Comparison of ENCODE assay signal across 8 cellular contexts in genomic region chr19:19668230-19669012, GRCh38.
A peak's percentile ranks its signal among the peaks of the same experiment; 100 is the strongest.
DNase-seq lines count a peak whose midpoint lies in the region; ATAC-seq lines count a peak whose summit lies in the region.

Gene ZNF101, plus strand, starts transcription at chr19:19668839. Its CDS starts 125 bp downstream, at chr19:19668964.

- DNase-seq in AG20443 (ENCODE audit: low spot score) (peak; percentile 95), NCI-H446 (lab: John Stamatoyannopoulos, UW) (peak; percentile 86 to 95), iris pigment epithelial cell (ENCODE audit: low read depth) (peak; percentile 89)
- peak; percentile 82 to 96 (median 89) for DNase-seq in activated CD4-positive, CD25-positive, alpha-beta regulatory T cell (lab: John Stamatoyannopoulos, UW)
- DNase-seq in central memory CD4-positive, alpha-beta T cell, result peak; percentile 95
- peak; percentile 90 to 96 for DNase-seq in stimulated activated CD4-positive, alpha-beta T cell treated with anti-CD3 and anti-CD28 coated beads, Interleukin-12 subunit alpha, Interleukin-12 subunit beta, amount 100 ng/mL, for 24 hours (ENCODE audit: low read depth in 2 of 2)

- ATAC-seq in GM19043 (IDR thresholded peaks at IDR 0.05; ENCODE audit: low read depth, unreplicated experiment) (peak; percentile 63), HG03354 (IDR thresholded peaks at IDR 0.05; ENCODE audit: poor library complexity, severe bottlenecking, unreplicated experiment) (peak; percentile 76)

Comparison
In these comparisons a context has a peak if more than half of its experiments do, and no peak if none do; other contexts are left out.
1. Peak in every context shown above with its lines: DNase-seq and ATAC-seq.